13 cellular contexts compared by ENCODE assay signal in the genomic region with DNA sequence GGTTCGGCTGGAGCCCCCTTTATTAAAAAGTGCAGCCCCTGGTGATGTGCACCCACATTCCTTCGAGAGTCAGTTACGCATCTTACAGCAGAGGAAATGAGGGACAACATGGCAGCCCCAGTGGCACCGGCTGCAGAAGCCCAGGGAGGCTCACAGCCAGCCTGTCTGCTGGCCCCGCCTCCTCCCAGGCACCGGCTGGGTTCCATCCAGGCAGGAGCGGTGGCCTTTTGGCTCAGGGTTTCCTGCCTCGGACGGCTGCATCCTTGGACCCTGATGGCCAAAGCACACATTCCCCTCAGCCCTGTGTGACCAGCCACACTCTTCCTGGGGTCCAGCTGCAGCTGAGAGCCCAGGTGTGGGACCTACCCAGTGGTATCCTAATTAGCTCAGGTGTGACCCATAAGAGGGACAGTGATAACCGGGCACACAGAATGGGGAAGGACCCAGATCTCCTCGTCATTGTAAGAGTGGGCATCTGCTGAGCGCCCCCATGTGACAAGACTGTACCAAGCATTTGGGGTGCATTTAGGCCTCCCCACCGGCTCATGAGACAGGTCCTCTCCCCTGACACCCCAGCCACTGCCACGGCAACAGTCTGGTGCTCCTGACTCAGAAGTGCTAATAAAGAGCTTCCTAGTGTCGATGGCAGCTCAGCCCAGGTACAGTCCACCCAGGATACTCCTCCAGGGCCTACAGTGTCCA.
DNase-seq lines count a peak whose midpoint lies in the region; FAIRE-seq and TF ChIP-seq lines count a peak whose summit lies in the region.
"Had no signal": no experiment of that assay in that cellular context is flagged by ENCODE, and none has a peak within 500 bp of the region (broad histone marks: within the 10 kb centered on the region; RNA-seq: fewer than 3 reads in every experiment).

No MANE protein-coding gene starts in this region.

- H3K27me3 Mint-ChIP-seq in nephron (ENCODE audit: low read depth) = peaks cover 16% of the 10 kb centered on the region

- H3K36me3 Mint-ChIP-seq in nephron (ENCODE audit: low read depth) = no peaks in the 10 kb centered on the region
- H3K36me3 Mint-ChIP-seq: stimulated activated effector memory CD8-positive, alpha-beta T cell treated with anti-CD3 and anti-CD28 coated beads, Interleukin-12 subunit alpha, Interleukin-12 subunit beta, amount 100 ng/mL, for 72 hours had no signal

- peaks cover 5% of the 10 kb centered on the region for H3K9me3 Mint-ChIP-seq in nephron
- H3K9me3 Mint-ChIP-seq: T-helper 2 cell treated with Interferon-gamma antibody and Interleukin-4, amounts not matched to agents 5 μg/mL and 100 μg/mL, for 36 hours had no signal

- no peak for TF ChIP-seq CTCF in endothelial cell of umbilical vein (IDR thresholded peaks at IDR 0.05; ENCODE audit: extremely low read depth in 1 of 2, insufficient read depth in 1 of 2, low read depth in 1 of 2, low read length in 2 of 2)
- no peak for TF ChIP-seq CTCF in nephron (IDR thresholded peaks at IDR 0.05; ENCODE audit: unreplicated experiment in 3 of 3)

- H3K36me3 ChIP-seq in ACC112 (ENCODE audit: insufficient read depth, low read length) (no peaks in the 10 kb centered on the region), endothelial cell of umbilical vein (ENCODE audit: control insufficient read depth in 2 of 2, extremely low read depth in 1 of 2, insufficient read depth in 2 of 2, low read length in 2 of 2) (no peaks in the 10 kb centered on the region)

- H3K9ac ChIP-seq in endothelial cell of umbilical vein (replicated peaks; ENCODE audit: extremely low read depth, insufficient read depth, low read length) = no peak overlapping the region

- H3K4me3 ChIP-seq in ACC112 (ENCODE audit: low read depth, low read length) (no peak overlapping the region), endothelial cell of umbilical vein (replicated peaks in 1 of 3; ENCODE audit: insufficient read depth in 1 of 3, low read depth in 1 of 3, low read length in 3 of 3) (no peak overlapping the region)

- H3K27ac ChIP-seq in ACC112 (ENCODE audit: low read depth, low read length) (no peak overlapping the region), endothelial cell of umbilical vein (ENCODE audit: insufficient read depth, low read depth, low read length) (no peak overlapping the region)

- H3K4me1 Mint-ChIP-seq in nephron = peaks cover 36% of the 10 kb centered on the region

- dilution Hi-C loops in endothelial cell of umbilical vein (cut with MboI; ENCODE audit: extremely low pct_ligation_motif_present, low sequenced_read_pairs) = no loop called here

- no peak overlapping the region for H3K4me2 ChIP-seq in endothelial cell of umbilical vein (ENCODE audit: insufficient read depth, low read length)

- peak; percentile 44; the same call in 1 of the 2 replicates for TF ChIP-seq RAD21 in Ishikawa (IDR thresholded peaks at IDR 0.05; ENCODE audit: low read depth)

- no peaks in the 10 kb centered on the region for H4K20me1 ChIP-seq in endothelial cell of umbilical vein (replicated peaks; ENCODE audit: control insufficient read depth, extremely low read depth, insufficient read depth, low read length)

- H3K27ac Mint-ChIP-seq in nephron = peak overlapping the region; percentile 37 to 82 (median 63)
- H3K27ac Mint-ChIP-seq: stimulated activated effector memory CD8-positive, alpha-beta T cell treated with anti-CD3 and anti-CD28 coated beads, Interleukin-12 subunit alpha, Interleukin-12 subunit beta, amount 100 ng/mL, for 72 hours; T-helper 2 cell treated with Interferon-gamma antibody and Interleukin-4, amounts not matched to agents 5 μg/mL and 100 μg/mL, for 36 hours had no signal

- H2AFZ ChIP-seq in ACC112 (ENCODE audit: low read length, unreplicated experiment) (peak overlapping the region; percentile 25), endothelial cell of umbilical vein (ENCODE audit: low read depth, low read length) (no peak overlapping the region)

- POLR2A ChIA-PET in endothelial cell of umbilical vein (lab: Charles Lee) = no interaction called here

- H3K27me3 ChIP-seq in ACC112 (ENCODE audit: insufficient read depth, low read length) (peaks cover 25% of the 10 kb centered on the region), endothelial cell of umbilical vein (ENCODE audit: control insufficient read depth in 2 of 2, insufficient read depth in 2 of 2, low read length in 2 of 2) (peaks cover 0 to 7% of the 10 kb centered on the region in 2 experiments)

- no peaks in the 10 kb centered on the region for H3K9me3 ChIP-seq in endothelial cell of umbilical vein (replicated peaks; ENCODE audit: control insufficient read depth, insufficient read depth, low read length)

- intact Hi-C loops in endothelial cell of umbilical vein (cut with micrococcal nuclease) = no loop called here

- H3K79me2 ChIP-seq in ACC112 (ENCODE audit: control insufficient read depth, insufficient read depth, low read length, unreplicated experiment) (no peaks in the 10 kb centered on the region), endothelial cell of umbilical vein (ENCODE audit: control insufficient read depth, insufficient read depth, low read length) (no peaks in the 10 kb centered on the region)

- H3K9me1 ChIP-seq in endothelial cell of umbilical vein (replicated peaks; ENCODE audit: control insufficient read depth, extremely low read depth, insufficient read depth, low read length) = no peaks in the 10 kb centered on the region

- no peak for FAIRE-seq in endothelial cell of umbilical vein (lab: Jason Lieb, UNC)

- DNase-seq in endothelial cell of umbilical vein (ENCODE audit: low read depth, low spot score) (peak; percentile 44), NCI-H2171 treated with DMSO at 0.1 percent for 48 hours (lab: John Stamatoyannopoulos, UW) (no peak), T-helper 2 cell (no peak)
- no peak for DNase-seq in activated CD8-positive, alpha-beta memory T cell treated with anti-CD3 and anti-CD28 coated beads for 24 hours
- DNase-seq in stimulated activated CD4-positive, alpha-beta T cell treated with anti-CD3 and anti-CD28 coated beads, Interleukin-4, amount 100 ng/mL, for 24 hours = no peak
- DNase-seq: effector memory CD4-positive, alpha-beta T cell; hypothalamus; NCI-H748 treated with DMSO at 0.1 percent for 48 hours had no signal

- TF ChIP-seq EP300 in Ishikawa (IDR thresholded peaks at IDR 0.05; ENCODE audit: borderline replicate concordance) = no peak

- H3K4me3 Mint-ChIP-seq in nephron = no peak overlapping the region
- H3K4me3 Mint-ChIP-seq: stimulated activated effector memory CD8-positive, alpha-beta T cell treated with anti-CD3 and anti-CD28 coated beads, Interleukin-12 subunit alpha, Interleukin-12 subunit beta, amount 100 ng/mL, for 72 hours; T-helper 2 cell treated with Interferon-gamma antibody and Interleukin-4, amounts not matched to agents 5 μg/mL and 100 μg/mL, for 36 hours had no signal

- CTCF ChIA-PET in endothelial cell of umbilical vein (lab: Charles Lee) = interaction anchor here (0.7 to 1.6 kb wide), 5 partner anchors 9 to 232 kb away, joined by 3 read pairs; no protein-coding TSS in a partner anchor

- TF ChIP-seq POLR2A in endothelial cell of umbilical vein (IDR thresholded peaks at IDR 0.05; ENCODE audit: low read depth, low read length) = no peak

- H3K4me1 ChIP-seq in ACC112 (ENCODE audit: control insufficient read depth, insufficient read depth, low read length, unreplicated experiment) = peaks cover 34% of the 10 kb centered on the region
- H3K4me1 ChIP-seq in endothelial cell of umbilical vein (ENCODE audit: control insufficient read depth, extremely low read depth, insufficient read depth, low read length) = peaks cover 27% of the 10 kb centered on the region

- no TSS peak for BruUV-seq in endothelial cell of umbilical vein (replicated peaks; lab: Mats Ljungman, UMichigan)

TF ChIP-seq in Ishikawa, 13 proteins besides CTCF, POLR2A, EP300 and RAD21 (continues in another document):
- TF ChIP-seq TCF12 (IDR thresholded peaks at IDR 0.05; ENCODE audit: low read depth) = peak; percentile 17; the same call in 1 of the 2 replicates
- TF ChIP-seq, protein P1, sequence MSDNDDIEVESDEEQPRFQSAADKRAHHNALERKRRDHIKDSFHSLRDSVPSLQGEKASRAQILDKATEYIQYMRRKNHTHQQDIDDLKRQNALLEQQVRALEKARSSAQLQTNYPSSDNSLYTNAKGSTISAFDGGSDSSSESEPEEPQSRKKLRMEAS (IDR thresholded peaks at IDR 0.05) = 0 out of 2 replicates have a peak, but pooled peaks have one; percentile 39
- TF ChIP-seq TAF1 (IDR thresholded peaks at IDR 0.05; ENCODE audit: low read depth) = peak; percentile 22; the same call in 1 of the 2 replicates
- TF ChIP-seq CEBPB (IDR thresholded peaks at IDR 0.05) = no peak
- TF ChIP-seq, protein P2, sequence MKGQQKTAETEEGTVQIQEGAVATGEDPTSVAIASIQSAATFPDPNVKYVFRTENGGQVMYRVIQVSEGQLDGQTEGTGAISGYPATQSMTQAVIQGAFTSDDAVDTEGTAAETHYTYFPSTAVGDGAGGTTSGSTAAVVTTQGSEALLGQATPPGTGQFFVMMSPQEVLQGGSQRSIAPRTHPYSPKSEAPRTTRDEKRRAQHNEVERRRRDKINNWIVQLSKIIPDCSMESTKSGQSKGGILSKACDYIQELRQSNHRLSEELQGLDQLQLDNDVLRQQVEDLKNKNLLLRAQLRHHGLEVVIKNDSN (IDR thresholded peaks at IDR 0.05) = no peak
- peak; percentile 81 for TF ChIP-seq YY1 (IDR thresholded peaks at IDR 0.05; ENCODE audit: low read depth)
- no peak for TF ChIP-seq TEAD4 (IDR thresholded peaks at IDR 0.05)
- no peak for TF ChIP-seq EGR1 (IDR thresholded peaks at IDR 0.05)

TF ChIP-seq in endothelial cell of umbilical vein, 7 proteins besides CTCF, POLR2A, EP300 and RAD21:
- TF ChIP-seq JUN (IDR thresholded peaks at IDR 0.05; ENCODE audit: borderline replicate concordance, insufficient read depth, insufficient read length, low read depth) (no peak), EZH2 (IDR thresholded peaks at IDR 0.05; ENCODE audit: borderline replicate concordance, low read depth, low read length, severe bottlenecking) (no peak), POLR2AphosphoS5 (IDR thresholded peaks at IDR 0.05; ENCODE audit: insufficient read depth, low read depth, low read length) (no peak), MYC (IDR thresholded peaks at IDR 0.05; ENCODE audit: low read depth, low read length) (no peak), GATA2 (IDR thresholded peaks at IDR 0.05; ENCODE audit: insufficient read depth, insufficient read length, low read depth, low read length) (no peak)
- TF ChIP-seq, protein P1 (IDR thresholded peaks at IDR 0.05; ENCODE audit: insufficient read depth, insufficient read length) = no peak
TF ChIP-seq in endothelial cell of umbilical vein: peak in this region for 0.
